9 cellular contexts compared by ENCODE assay signal in genomic region chr9:125611366-125611765, GRCh38.
"Had no signal": no experiment of that assay in that cellular context is flagged by ENCODE, and none has a peak within 500 bp of the region (broad histone marks: within the 10 kb centered on the region; RNA-seq: fewer than 3 reads in every experiment).

No MANE protein-coding gene starts in this region.

- H3K9ac ChIP-seq: KMS-11 had no signal

- FAIRE-seq: HepG2, HTR-8/SVneo had no signal

- ATAC-seq: HepG2 had no signal

- H3K27ac ChIP-seq: HL-60, KMS-11 had no signal

- H3K4me2 ChIP-seq: KMS-11 had no signal

- DNase-seq: IMR-90, Karpas-422, Kasumi-1, KBM-7, KG1 had no signal
